Comparison of ENCODE assay signal across 1 cellular context in genomic region chr9:23686257-23686656, GRCh38.
TF ChIP-seq lines count a peak whose summit lies in the region.

No MANE protein-coding gene starts in this region.

TF ChIP-seq in HEK293, 187 proteins besides CTCF, POLR2A, EP300 and RAD21 (continued from another document):
- TF ChIP-seq PRDM2 (tag by site-specific recombination; IDR thresholded peaks at IDR 0.05; ENCODE audit: borderline replicate concordance) (no peak), KLF8 (tag by site-specific recombination; IDR thresholded peaks at IDR 0.05) (no peak), ZNF560 (tag by site-specific recombination; IDR thresholded peaks at IDR 0.05; ENCODE audit: borderline replicate concordance) (no peak), ZNF76 (tag by site-specific recombination; IDR thresholded peaks at IDR 0.05; ENCODE audit: borderline replicate concordance, low read depth) (no peak), ZNF266 (tag by site-specific recombination; IDR thresholded peaks at IDR 0.05; ENCODE audit: low read depth) (no peak), ZNF792 (tag by site-specific recombination; IDR thresholded peaks at IDR 0.05) (no peak), MYNN (tag by site-specific recombination; IDR thresholded peaks at IDR 0.05; ENCODE audit: borderline replicate concordance) (no peak), ZNF174 (tag by site-specific recombination; IDR thresholded peaks at IDR 0.05) (no peak), ZNF580 (tag by site-specific recombination; IDR thresholded peaks at IDR 0.05) (no peak)
TF ChIP-seq in HEK293: peak in this region for 2.
